5 cellular contexts compared by ENCODE assay signal in genomic region chr12:74033531-74033930, GRCh38.
"Had no signal": no experiment of that assay in that cellular context is flagged by ENCODE, and none has a peak within 500 bp of the region (broad histone marks: within the 10 kb centered on the region; RNA-seq: fewer than 3 reads in every experiment).

No MANE protein-coding gene starts in this region.

- H3K9me3 Mint-ChIP-seq: GM23338 had no signal

- H3K4me3 Mint-ChIP-seq: GM23338, H9 had no signal

- ATAC-seq: GM23338, K562 had no signal

- H3K4me2 ChIP-seq: GM23338 had no signal

- H2AFZ ChIP-seq: GM23338 had no signal

- H3K4me1 Mint-ChIP-seq: GM23338, H9 had no signal

- H3K27ac Mint-ChIP-seq: GM23338, H9 had no signal

- DNase-seq: H9, HCEC 1CT, IMR-90 had no signal

- H3K4me3 ChIP-seq: GM23338, K562 had no signal
